In the genomic region with DNA sequence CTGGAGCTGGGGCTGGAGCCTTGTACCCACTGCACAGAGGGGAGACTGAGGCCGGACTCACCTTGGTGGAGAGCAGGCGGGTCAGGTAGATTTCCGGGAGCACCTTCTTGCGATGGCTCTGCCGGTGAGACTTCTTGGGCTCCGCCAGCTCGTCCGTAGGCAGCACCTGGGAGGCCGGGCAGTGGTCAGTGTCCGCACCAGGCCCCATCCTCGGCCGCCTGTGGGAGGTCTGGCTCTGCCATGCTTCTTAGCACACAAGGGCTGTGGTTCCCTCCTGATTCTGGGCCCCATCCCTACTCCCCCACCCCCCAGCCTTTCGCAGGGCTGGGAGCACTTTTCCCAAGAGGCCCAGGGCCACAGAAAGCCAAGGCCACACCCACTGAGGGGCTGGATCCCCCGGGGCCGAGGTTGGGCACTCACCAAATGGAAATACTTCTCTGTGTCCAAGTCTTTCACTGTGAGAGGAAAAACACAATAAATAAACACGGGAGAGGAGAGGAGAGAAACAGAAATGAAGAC, we compare ENCODE assay signal across 13 cellular contexts. TPM values are rescaled to one million over a fixed set of nuclear protein-coding genes. Genes with fewer than 3 reads are reported as not detected.
DNase-seq lines count a peak whose midpoint lies in the region; ATAC-seq, FAIRE-seq and TF ChIP-seq lines count a peak whose summit lies in the region.
"Had no signal": no experiment of that assay in that cellular context is flagged by ENCODE, and none has a peak within 500 bp of the region (broad histone marks: within the 10 kb centered on the region; RNA-seq: fewer than 3 reads in every experiment).

No MANE protein-coding gene starts in this region.

- peaks cover 50% of the 10 kb centered on the region for H3K4me1 ChIP-seq in BE2C
- no peaks in the 10 kb centered on the region for H3K4me1 ChIP-seq in effector memory CD4-positive, alpha-beta T cell (ENCODE audit: control insufficient read depth, insufficient read depth, low read length, poor library complexity, severe bottlenecking)

- no peaks in the 10 kb centered on the region for H3K27me3 ChIP-seq in BE2C
- H3K27me3 ChIP-seq in effector memory CD4-positive, alpha-beta T cell (replicated peaks; ENCODE audit: control insufficient read depth, insufficient read depth, low read length, poor library complexity, severe bottlenecking) = no peaks in the 10 kb centered on the region

- peak overlapping the region; percentile 51 for H3K4me3 ChIP-seq in BE2C (ENCODE audit: low read depth, low read length)
- H3K4me3 ChIP-seq in effector memory CD4-positive, alpha-beta T cell (ENCODE audit: insufficient read depth, low read depth, low read length, poor library complexity, severe bottlenecking) = no peak overlapping the region
- H3K4me3 ChIP-seq: PC-9 had no signal

- intact Hi-C loops in sciatic nerve (cut with DNase I) = no loop called here

- peaks cover 15% of the 10 kb centered on the region for H3K36me3 ChIP-seq in BE2C
- H3K36me3 ChIP-seq in effector memory CD4-positive, alpha-beta T cell (ENCODE audit: control insufficient read depth, insufficient read depth, low read length) = no peaks in the 10 kb centered on the region

- no peak for TF ChIP-seq POLR2A in GM12891 (IDR thresholded peaks at IDR 0.05; ENCODE audit: low read depth, low read length)

- POLR2A ChIA-PET in RWPE1 (lab: Yijun Ruan, JAX; ENCODE audit: low non-redundant PET) = no interaction called here

- H3K9me3 ChIP-seq in BE2C = no peaks in the 10 kb centered on the region
- H3K9me3 ChIP-seq in effector memory CD4-positive, alpha-beta T cell (ENCODE audit: control insufficient read depth, low read length) = no peaks in the 10 kb centered on the region

- H3K27ac ChIP-seq in RWPE1 = 0 out of 2 replicates have a peak overlapping the region, but pooled peaks have one; percentile 10
- no peak overlapping the region for H3K27ac ChIP-seq in effector memory CD4-positive, alpha-beta T cell (ENCODE audit: insufficient read depth, low read length, poor library complexity, severe bottlenecking)
- H3K27ac ChIP-seq: PC-9 had no signal

- ATAC-seq in sciatic nerve = peak; percentile 8

- TF ChIP-seq CTCF in BE2C (IDR thresholded peaks at IDR 0.05; ENCODE audit: low read depth, low read length) (no peak), RWPE1 (conservative IDR thresholded peaks at IDR 0.05; ENCODE audit: low read depth) (no peak), D721Med (IDR thresholded peaks at IDR 0.05; ENCODE audit: insufficient read depth, missing control alignments) (no peak)

- CTCF ChIA-PET in RWPE1 (lab: Yijun Ruan, JAX) = no interaction called here

- DNase-seq in BE2C (peak; percentile 86), RWPE1 (ENCODE audit: low spot score) (no peak), foreskin melanocyte (peak; percentile 10), sciatic nerve (ENCODE audit: low spot score) (no peak), D721Med (ENCODE audit: insufficient read length, low spot score) (no peak), GM12891 (ENCODE audit: insufficient read length, low spot score) (no peak)
- no peak for DNase-seq in effector memory CD4-positive, alpha-beta T cell
- DNase-seq in activated effector memory CD4-positive, alpha-beta T cell treated with anti-CD3 and anti-CD28 coated beads, Interleukin-2, amount 50 U/mL, for 16 hours = no peak
- DNase-seq: posterior cingulate gyrus had no signal

- FAIRE-seq in D721Med (lab: Jason Lieb, UNC) (no peak), GM12891 (lab: Jason Lieb, UNC) (no peak)
- FAIRE-seq: urothelium cell line had no signal

TF ChIP-seq in GM12891, 5 proteins besides CTCF, POLR2A, EP300 and RAD21:
- TF ChIP-seq POU2F2 (IDR thresholded peaks at IDR 0.05; ENCODE audit: low read depth, low read length) = no peak
- no peak for TF ChIP-seq SPI1 (IDR thresholded peaks at IDR 0.05; ENCODE audit: low read depth, low read length)
- TF ChIP-seq TAF1 (IDR thresholded peaks at IDR 0.05; ENCODE audit: low read depth, low read length) = no peak
- TF ChIP-seq POLR2AphosphoS5 (IDR thresholded peaks at IDR 0.05; ENCODE audit: low read depth, low read length) = no peak
- no peak for TF ChIP-seq PAX5 (IDR thresholded peaks at IDR 0.05; ENCODE audit: insufficient read depth, low read length, severe bottlenecking)

RNA-seq across cellular contexts. Expression of gene H1-8, which starts 17.4 kb away (rescaled TPM):
- not detected for polyA plus RNA-seq in BE2C (2012; ENCODE audit: insufficient read depth, insufficient read length, low read depth)
- not detected for total RNA-seq in sciatic nerve
- polyA plus RNA-seq in GM12891 (2012; ENCODE audit: low read depth, missing spikeins) = not detected
- total RNA-seq: G401, PC-9 had no signal
- polyA plus RNA-seq: IgD-negative memory B cell had no signal

RNA-seq across cellular contexts. Expression of gene RHO, which starts 31.9 kb away (rescaled TPM):
- not detected for polyA plus RNA-seq in BE2C (2012; ENCODE audit: insufficient read depth, insufficient read length, low read depth)
- not detected for total RNA-seq in sciatic nerve
- not detected for polyA plus RNA-seq in GM12891 (2012; ENCODE audit: low read depth, missing spikeins)
- total RNA-seq: G401, PC-9 had no signal
- polyA plus RNA-seq: IgD-negative memory B cell had no signal

RNA-seq across cellular contexts. Expression of gene PLXND1, which starts 46.1 kb away (rescaled TPM):
- 227 TPM for polyA plus RNA-seq in BE2C (2012; ENCODE audit: insufficient read depth, insufficient read length, low read depth)
- 319 TPM for total RNA-seq in sciatic nerve
- 0.63 TPM for polyA plus RNA-seq in GM12891 (2012; ENCODE audit: low read depth, missing spikeins)

Comparison
In these comparisons a context has a peak if more than half of its experiments do, and no peak if none do; other contexts are left out.
1. DNase-seq: peak in BE2C (single experiment) and foreskin melanocyte (single experiment); none in RWPE1 (single experiment), sciatic nerve (single experiment), effector memory CD4-positive, alpha-beta T cell (0 of 3), D721Med (single experiment), activated effector memory CD4-positive, alpha-beta T cell treated with anti-CD3 and anti-CD28 coated beads, Interleukin-2, amount 50 U/mL, for 16 hours (single experiment) and GM12891 (single experiment).